ENCODE assay signal across 16 cellular contexts in genomic region chr4:77010841-77011354, GRCh38.
DNase-seq lines count a peak whose midpoint lies in the region; ATAC-seq and TF ChIP-seq lines count a peak whose summit lies in the region.
"Had no signal": no experiment of that assay in that cellular context is flagged by ENCODE, and none has a peak within 500 bp of the region (broad histone marks: within the 10 kb centered on the region; RNA-seq: fewer than 3 reads in every experiment).

No MANE protein-coding gene starts in this region.

- peaks cover 30% of the 10 kb centered on the region for H3K4me1 Mint-ChIP-seq in mesothelial cell of epicardium

- DNase-seq in AG08396 (ENCODE audit: low spot score) (peak; percentile 40), LHCN-M2 (ENCODE audit: low read depth) (peak; percentile 85), cardiac fibroblast (ENCODE audit: low read depth in 2 of 2) (peak; percentile 59 to 87), mesothelial cell of epicardium (ENCODE audit: low spot score in 2 of 2, unreplicated experiment in 2 of 2) (no peak), NCI-H748 (lab: John Stamatoyannopoulos, UW; ENCODE audit: unreplicated experiment) (no peak), NCI-H2227 (lab: John Stamatoyannopoulos, UW; ENCODE audit: unreplicated experiment) (no peak), DMS53 (lab: John Stamatoyannopoulos, UW) (no peak)
- DNase-seq: caudate nucleus, DMS79, midbrain, NCI-H1048, NCI-H226 had no signal

- peak overlapping the region; percentile 27 for H3K27ac Mint-ChIP-seq in mesothelial cell of epicardium
- H3K27ac Mint-ChIP-seq: GM23338 had no signal

- H3K36me3 Mint-ChIP-seq in mesothelial cell of epicardium = peaks cover 18% of the 10 kb centered on the region

- no peak overlapping the region for H3K4me3 ChIP-seq in cardiac fibroblast (replicated peaks in 1 of 2; ENCODE audit: low read depth in 2 of 2, low read length in 2 of 2)
- H3K4me3 ChIP-seq: GM23338, prostate gland, vagina had no signal

- no peak for ATAC-seq in GM19395 (IDR thresholded peaks at IDR 0.05; ENCODE audit: unreplicated experiment)
- ATAC-seq: GM23338 had no signal

- no peak overlapping the region for H3K4me3 Mint-ChIP-seq in mesothelial cell of epicardium
- H3K4me3 Mint-ChIP-seq: GM23338 had no signal

- TF ChIP-seq CTCF in cardiac fibroblast (IDR thresholded peaks at IDR 0.05; ENCODE audit: low read depth, low read length) = no peak
- TF ChIP-seq CTCF in mesothelial cell of epicardium (IDR thresholded peaks at IDR 0.05; ENCODE audit: unreplicated experiment) = no peak

- H3K9me3 Mint-ChIP-seq in mesothelial cell of epicardium = no peaks in the 10 kb centered on the region
- H3K9me3 Mint-ChIP-seq: GM23338 had no signal

- H3K27me3 Mint-ChIP-seq in mesothelial cell of epicardium (ENCODE audit: low read depth) = no peaks in the 10 kb centered on the region

Comparison
In these comparisons a context has a peak if more than half of its experiments do, and no peak if none do; other contexts are left out.
1. DNase-seq: peak in AG08396 (single experiment), LHCN-M2 (single experiment) and cardiac fibroblast (2 of 2); none in mesothelial cell of epicardium (0 of 2), NCI-H748 (single experiment), NCI-H2227 (single experiment) and DMS53 (single experiment).